Comparison of ENCODE assay signal across 8 cellular contexts in genomic region chr11:62621027-62621566, GRCh38. TPM values are rescaled to one million over a fixed set of nuclear protein-coding genes. Genes with fewer than 3 reads are reported as not detected.
DNase-seq lines count a peak whose midpoint lies in the region; ATAC-seq and TF ChIP-seq lines count a peak whose summit lies in the region.

No MANE protein-coding gene starts in this region.

- H3K4me1 ChIP-seq in cardiac muscle cell (ENCODE audit: low read depth) (peaks cover 5% of the 10 kb centered on the region), upper lobe of left lung (peaks cover 11 to 20% (median 17%) of the 10 kb centered on the region in 4 donors)

- DNase-seq in cardiac muscle cell (ENCODE audit: low read depth in 1 of 2, low spot score in 1 of 2) (no peak), Right ventricle myocardium superior (no peak), memory B cell (ENCODE audit: low spot score in 2 of 2) (no peak), upper lobe of left lung (no peak), retina (no peak)
- DNase-seq in stimulated activated CD4-positive, alpha-beta T cell treated with anti-CD3 and anti-CD28 coated beads, Interleukin-15, amount 100 ng/mL, for 24 hours = no peak

- intact Hi-C loops in Right ventricle myocardium superior (cut with DNase I) = no loop called here

- no peak for TF ChIP-seq EP300 in upper lobe of left lung (IDR thresholded peaks at IDR 0.05)

- H3K4me3 ChIP-seq in cardiac muscle cell = peak overlapping the region; percentile 50
- H3K4me3 ChIP-seq in upper lobe of left lung = peak overlapping the region; percentile 67 to 75 (median 70)

- H3K27me3 ChIP-seq in cardiac muscle cell = no peaks in the 10 kb centered on the region
- no peaks in the 10 kb centered on the region for H3K27me3 ChIP-seq in upper lobe of left lung

- WGBS in upper lobe of left lung, 2 donors = 29 to 31% methylated on average over 8 of the region's 8 CpGs

- H3K27ac Mint-ChIP-seq in brain (peak overlapping the region; percentile 95 to 99 (median 96)), memory B cell (peak overlapping the region; percentile 93)

- peak overlapping the region; percentile 83 for H3K27ac ChIP-seq in cardiac muscle cell
- peak overlapping the region; percentile 82 to 90 (median 87) for H3K27ac ChIP-seq in upper lobe of left lung

- H3K4me3 Mint-ChIP-seq in brain (peak overlapping the region; percentile 94 to 99 (median 96)), memory B cell (peak overlapping the region; percentile 86)

- H3K9me3 Mint-ChIP-seq in brain = peaks cover 0 to 5% (median 0%) of the 10 kb centered on the region in 5 experiments
- H3K9me3 Mint-ChIP-seq in memory B cell = no peaks in the 10 kb centered on the region

- H3K4me1 Mint-ChIP-seq in brain (peaks cover 31% of the 10 kb centered on the region), memory B cell (peaks cover 10% of the 10 kb centered on the region)

- ATAC-seq in Right ventricle myocardium superior (ENCODE audit: poor library complexity) = no peak
- no peak for ATAC-seq in memory B cell (ENCODE audit: low read depth)
- ATAC-seq in upper lobe of left lung (ENCODE audit: low FRiP score in 2 of 2) = no peak
- ATAC-seq in GM21825 (IDR thresholded peaks at IDR 0.05; ENCODE audit: unreplicated experiment) = no peak

- TF ChIP-seq CTCF in cardiac muscle cell (IDR thresholded peaks at IDR 0.05; ENCODE audit: low read depth, low read length) = no peak
- TF ChIP-seq CTCF in brain (conservative IDR thresholded peaks at IDR 0.05) = no peak
- TF ChIP-seq CTCF in upper lobe of left lung (IDR thresholded peaks at IDR 0.05) = no peak

- H3K9me3 ChIP-seq in cardiac muscle cell (ENCODE audit: low read depth) (no peaks in the 10 kb centered on the region), upper lobe of left lung (no peaks in the 10 kb centered on the region)

- H3K36me3 ChIP-seq in cardiac muscle cell (peaks cover 11% of the 10 kb centered on the region), upper lobe of left lung (peaks cover 12 to 29% (median 21%) of the 10 kb centered on the region in 4 donors)

- H3K36me3 Mint-ChIP-seq in brain (peaks cover 26% of the 10 kb centered on the region), memory B cell (peaks cover 10% of the 10 kb centered on the region)

- H3K27me3 Mint-ChIP-seq in brain = peaks cover 3% of the 10 kb centered on the region
- H3K27me3 Mint-ChIP-seq in memory B cell = no peaks in the 10 kb centered on the region

- no peak for TF ChIP-seq POLR2A in upper lobe of left lung (IDR thresholded peaks at IDR 0.05)

RNA-seq across cellular contexts. Expression of gene B3GAT3, which starts 0.7 kb away (rescaled TPM):
- total RNA-seq in cardiac muscle cell (46.4 and 52.0 TPM in 2 replicates), Right ventricle myocardium superior (11.6 TPM), upper lobe of left lung (10 to 100 TPM; 21.3 to 43.9 (median 37.9) TPM)
- polyA plus RNA-seq in cardiac muscle cell (53.0 and 64.9 TPM in 2 replicates), brain (ENCODE audit: insufficient read depth, low read depth, low replicate concordance) (65.0 TPM)

RNA-seq across cellular contexts. Expression of gene ROM1, which starts 8.0 kb away (rescaled TPM):
- total RNA-seq in cardiac muscle cell (3.3 and 3.5 TPM in 2 replicates), Right ventricle myocardium superior (1.5 TPM), upper lobe of left lung (1 to 10 TPM; 3.1 to 9.2 (median 5.2) TPM)
- polyA plus RNA-seq in cardiac muscle cell (6.9 and 7.9 TPM in 2 replicates), brain (ENCODE audit: insufficient read depth, low read depth, low replicate concordance) (24.3 TPM)

RNA-seq across cellular contexts. Expression of gene EML3, which starts 8.5 kb away (rescaled TPM):
- 21.1 and 42.8 TPM in 2 replicates for total RNA-seq in cardiac muscle cell
- 32.0 and 38.4 TPM in 2 replicates for polyA plus RNA-seq in cardiac muscle cell
- 13.1 TPM for total RNA-seq in Right ventricle myocardium superior
- polyA plus RNA-seq in brain (ENCODE audit: insufficient read depth, low read depth, low replicate concordance) = 23.3 TPM
- total RNA-seq in upper lobe of left lung = 100 to 1,000 TPM in 1 of 6 donors, 10 to 100 TPM in 5; 31.0 to 148 (median 71.0) TPM

RNA-seq across cellular contexts. Expression of gene MTA2, which starts 19.4 kb away (rescaled TPM):
- total RNA-seq in cardiac muscle cell (101 and 108 TPM in 2 replicates), Right ventricle myocardium superior (28.2 TPM), upper lobe of left lung (10 to 100 TPM; 57.6 to 88.0 (median 69.8) TPM)
- polyA plus RNA-seq in cardiac muscle cell (22.9 and 31.9 TPM in 2 replicates), brain (ENCODE audit: insufficient read depth, low read depth, low replicate concordance) (111 TPM)

RNA-seq across cellular contexts. Expression of gene GANAB, which starts 25.3 kb away (rescaled TPM):
- total RNA-seq in cardiac muscle cell (110 TPM in 2 replicates), Right ventricle myocardium superior (91.4 TPM), upper lobe of left lung (100 to 1,000 TPM in 4 of 6 donors, 10 to 100 TPM in 2; 82.3 to 240 (median 138) TPM)
- polyA plus RNA-seq in cardiac muscle cell (143 and 151 TPM in 2 replicates), brain (ENCODE audit: insufficient read depth, low read depth, low replicate concordance) (311 TPM)
